Comparison of ENCODE assay signal across 16 cellular contexts in genomic region chr16:51167170-51167710, GRCh38. TPM values are rescaled to one million over a fixed set of nuclear protein-coding genes. Genes with fewer than 3 reads are reported as not detected.
"Had no signal": no experiment of that assay in that cellular context is flagged by ENCODE, and none has a peak within 500 bp of the region (broad histone marks: within the 10 kb centered on the region; RNA-seq: fewer than 3 reads in every experiment).

No MANE protein-coding gene starts in this region.

- H3K4me3 ChIP-seq: coronary artery, esophagus squamous epithelium, mucosa of descending colon had no signal

- H3K4me1 Mint-ChIP-seq: activated CD4-positive, alpha-beta memory T cell treated with anti-CD3 and anti-CD28 coated beads, Interleukin-2, amount 10 ng/mL, durations not matched to agents 7 days and 5 days; memory B cell; natural killer cell; stimulated activated effector memory CD8-positive, alpha-beta T cell treated with anti-CD3 and anti-CD28 coated beads, Interleukin-12 subunit alpha, Interleukin-12 subunit beta, amount 100 ng/mL, for 72 hours had no signal

- H3K27me3 Mint-ChIP-seq: activated CD4-positive, alpha-beta memory T cell treated with anti-CD3 and anti-CD28 coated beads, Interleukin-2, amount 10 ng/mL, durations not matched to agents 7 days and 5 days; activated T-cell treated with anti-CD3 and anti-CD28 coated beads, Interleukin-2, amount 50 U/mL, for 24 hours; memory B cell had no signal

- DNase-seq: activated CD4-positive, alpha-beta memory T cell treated with anti-CD3 and anti-CD28 coated beads, Interleukin-2, amount 10 ng/mL, durations not matched to agents 7 days and 5 days; activated CD4-positive, alpha-beta T cell treated with anti-CD3 and anti-CD28 coated beads for 4 hours; activated effector memory CD4-positive, alpha-beta T cell treated with anti-CD3 and anti-CD28 coated beads, Interleukin-2, amount 50 U/mL, for 16 hours; activated T-cell treated with anti-CD3 and anti-CD28 coated beads, Interleukin-2, amount 50 U/mL, for 24 hours; caudate nucleus; esophagus squamous epithelium; foreskin fibroblast; hypothalamus; left ventricle myocardium superior; mucosa of descending colon; natural killer cell had no signal

- H3K9me3 Mint-ChIP-seq: activated CD4-positive, alpha-beta memory T cell treated with anti-CD3 and anti-CD28 coated beads, Interleukin-2, amount 10 ng/mL, durations not matched to agents 7 days and 5 days; activated naive CD4-positive, alpha-beta T cell treated with anti-CD3 and anti-CD28 coated beads, Interleukin-2, amount 50 U/mL, for 72 hours; activated T-cell treated with anti-CD3 and anti-CD28 coated beads, Interleukin-2, amount 50 U/mL, for 24 hours; memory B cell; natural killer cell; stimulated activated effector memory CD8-positive, alpha-beta T cell treated with anti-CD3 and anti-CD28 coated beads, Interleukin-12 subunit alpha, Interleukin-12 subunit beta, amount 100 ng/mL, for 72 hours had no signal

- H3K36me3 Mint-ChIP-seq: activated naive CD4-positive, alpha-beta T cell treated with anti-CD3 and anti-CD28 coated beads, Interleukin-2, amount 50 U/mL, for 72 hours; memory B cell; natural killer cell; stimulated activated effector memory CD8-positive, alpha-beta T cell treated with anti-CD3 and anti-CD28 coated beads, Interleukin-12 subunit alpha, Interleukin-12 subunit beta, amount 100 ng/mL, for 72 hours had no signal

- H3K4me3 Mint-ChIP-seq: activated CD4-positive, alpha-beta memory T cell treated with anti-CD3 and anti-CD28 coated beads, Interleukin-2, amount 10 ng/mL, durations not matched to agents 7 days and 5 days; activated T-cell treated with anti-CD3 and anti-CD28 coated beads, Interleukin-2, amount 50 U/mL, for 24 hours; memory B cell; natural killer cell; stimulated activated effector memory CD8-positive, alpha-beta T cell treated with anti-CD3 and anti-CD28 coated beads, Interleukin-12 subunit alpha, Interleukin-12 subunit beta, amount 100 ng/mL, for 72 hours had no signal

- H3K36me3 ChIP-seq: esophagus squamous epithelium had no signal

- ATAC-seq: activated naive CD4-positive, alpha-beta T cell treated with anti-CD3 and anti-CD28 coated beads, Interleukin-2, amount 50 U/mL, for 72 hours; left ventricle myocardium superior; mucosa of descending colon; natural killer cell; stimulated activated effector memory CD8-positive, alpha-beta T cell treated with anti-CD3 and anti-CD28 coated beads, Interleukin-12 subunit alpha, Interleukin-12 subunit beta, amount 100 ng/mL, for 72 hours had no signal

- H3K27ac Mint-ChIP-seq: activated CD4-positive, alpha-beta memory T cell treated with anti-CD3 and anti-CD28 coated beads, Interleukin-2, amount 10 ng/mL, durations not matched to agents 7 days and 5 days; activated naive CD4-positive, alpha-beta T cell treated with anti-CD3 and anti-CD28 coated beads, Interleukin-2, amount 50 U/mL, for 72 hours; activated T-cell treated with anti-CD3 and anti-CD28 coated beads, Interleukin-2, amount 50 U/mL, for 24 hours; memory B cell; natural killer cell; stimulated activated effector memory CD8-positive, alpha-beta T cell treated with anti-CD3 and anti-CD28 coated beads, Interleukin-12 subunit alpha, Interleukin-12 subunit beta, amount 100 ng/mL, for 72 hours had no signal

RNA-seq across cellular contexts. Expression of gene SALL1, which starts 16.2 kb away (rescaled TPM):
- total RNA-seq: activated CD4-positive, alpha-beta memory T cell treated with anti-CD3 and anti-CD28 coated beads, Interleukin-2, amount 10 ng/mL, durations not matched to agents 7 days and 5 days; activated naive CD4-positive, alpha-beta T cell treated with anti-CD3 and anti-CD28 coated beads, Interleukin-2, amount 50 U/mL, for 72 hours; left ventricle myocardium superior; natural killer cell; posterior vena cava had no signal
